In genomic region chr7:151459726-151460473, GRCh38 we compare ENCODE assay signal across 8 cellular contexts. TPM values are rescaled to one million over a fixed set of nuclear protein-coding genes. Genes with fewer than 3 reads are reported as not detected.
DNase-seq lines count a peak whose midpoint lies in the region; ATAC-seq and TF ChIP-seq lines count a peak whose summit lies in the region.

No MANE protein-coding gene starts in this region.

- H3K9ac ChIP-seq in liver (ENCODE audit: low read depth in 1 of 2, low read length in 2 of 2) = no peak overlapping the region

- no peak for ATAC-seq in HG03442 (IDR thresholded peaks at IDR 0.05; ENCODE audit: unreplicated experiment)
- ATAC-seq in HG03460 (IDR thresholded peaks at IDR 0.05; ENCODE audit: unreplicated experiment) = no peak
- no peak for ATAC-seq in HG02938 (IDR thresholded peaks at IDR 0.05; ENCODE audit: unreplicated experiment)

- H3K4me3 ChIP-seq in liver (ENCODE audit: low read depth in 1 of 3, low read length in 3 of 3) = no peak overlapping the region

- 13% methylated on average over 25 of the region's 25 CpGs for WGBS in liver

- TF ChIP-seq RAD21 in liver (IDR thresholded peaks at IDR 0.05) = peak; percentile 57 to 63

- peaks cover 0 to 12% (median 9%) of the 10 kb centered on the region in 4 donors for H3K4me1 ChIP-seq in liver (ENCODE audit: control insufficient read depth in 4 of 4, insufficient read depth in 4 of 4, low read length in 3 of 4)

- DNase-seq in NCI-H2227 (lab: John Stamatoyannopoulos, UW; ENCODE audit: unreplicated experiment) (peak; percentile 65), dermis microvascular lymphatic vessel endothelial cell (ENCODE audit: low read depth in 2 of 2) (peak; percentile 47 to 76)

- peaks cover 0 to 8% (median under 1%) of the 10 kb centered on the region in 4 donors for H3K9me3 ChIP-seq in liver (ENCODE audit: control insufficient read depth in 4 of 4, low read length in 3 of 4)

- TF ChIP-seq CTCF in C4-2B (conservative IDR thresholded peaks at IDR 0.05) (no peak; the same call in 1 of the 2 replicates), liver (IDR thresholded peaks at IDR 0.05; ENCODE audit: low read depth, low read length, missing input control) (no peak)

- peak overlapping the region; percentile 36 for H3K27ac ChIP-seq in C4-2B
- peak overlapping the region in 1 of 2 donors; percentile 11 for H3K27ac ChIP-seq in liver (ENCODE audit: low read depth in 1 of 2, low read length in 2 of 2)
- H3K27ac ChIP-seq in temporal lobe (ENCODE audit: low read depth, low read length) = peak overlapping the region; percentile 83

- no peaks in the 10 kb centered on the region for H3K27me3 ChIP-seq in liver (ENCODE audit: control insufficient read depth in 4 of 4, insufficient read depth in 4 of 4, low read length in 3 of 4)

- H3K36me3 ChIP-seq in liver (ENCODE audit: control insufficient read depth in 4 of 4, insufficient read depth in 3 of 4, low read depth in 1 of 4, low read length in 3 of 4) = peaks cover 0 to 3% (median 0%) of the 10 kb centered on the region in 4 donors

TF ChIP-seq in liver, 16 proteins besides CTCF, POLR2A, EP300 and RAD21:
- TF ChIP-seq EGR1 (IDR thresholded peaks at IDR 0.05; ENCODE audit: low read depth in 2 of 2) = no peak
- TF ChIP-seq, protein P1, sequence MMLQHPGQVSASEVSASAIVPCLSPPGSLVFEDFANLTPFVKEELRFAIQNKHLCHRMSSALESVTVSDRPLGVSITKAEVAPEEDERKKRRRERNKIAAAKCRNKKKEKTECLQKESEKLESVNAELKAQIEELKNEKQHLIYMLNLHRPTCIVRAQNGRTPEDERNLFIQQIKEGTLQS (IDR thresholded peaks at IDR 0.05) = no peak
- TF ChIP-seq NR2F2 (IDR thresholded peaks at IDR 0.05) = peak; percentile 91
- no peak for TF ChIP-seq GABPA (IDR thresholded peaks at IDR 0.05 in 1 of 2, conservative IDR thresholded peaks at IDR 0.05 in 1 of 2)
- TF ChIP-seq MAX (IDR thresholded peaks at IDR 0.05) = no peak
- peak; percentile 89 for TF ChIP-seq SP1 (IDR thresholded peaks at IDR 0.05)
- TF ChIP-seq YY1 (IDR thresholded peaks at IDR 0.05) = no peak
- TF ChIP-seq FOXA1 (IDR thresholded peaks at IDR 0.05) = no peak
- no peak for TF ChIP-seq HNF4G (IDR thresholded peaks at IDR 0.05)
- TF ChIP-seq, protein P2, sequence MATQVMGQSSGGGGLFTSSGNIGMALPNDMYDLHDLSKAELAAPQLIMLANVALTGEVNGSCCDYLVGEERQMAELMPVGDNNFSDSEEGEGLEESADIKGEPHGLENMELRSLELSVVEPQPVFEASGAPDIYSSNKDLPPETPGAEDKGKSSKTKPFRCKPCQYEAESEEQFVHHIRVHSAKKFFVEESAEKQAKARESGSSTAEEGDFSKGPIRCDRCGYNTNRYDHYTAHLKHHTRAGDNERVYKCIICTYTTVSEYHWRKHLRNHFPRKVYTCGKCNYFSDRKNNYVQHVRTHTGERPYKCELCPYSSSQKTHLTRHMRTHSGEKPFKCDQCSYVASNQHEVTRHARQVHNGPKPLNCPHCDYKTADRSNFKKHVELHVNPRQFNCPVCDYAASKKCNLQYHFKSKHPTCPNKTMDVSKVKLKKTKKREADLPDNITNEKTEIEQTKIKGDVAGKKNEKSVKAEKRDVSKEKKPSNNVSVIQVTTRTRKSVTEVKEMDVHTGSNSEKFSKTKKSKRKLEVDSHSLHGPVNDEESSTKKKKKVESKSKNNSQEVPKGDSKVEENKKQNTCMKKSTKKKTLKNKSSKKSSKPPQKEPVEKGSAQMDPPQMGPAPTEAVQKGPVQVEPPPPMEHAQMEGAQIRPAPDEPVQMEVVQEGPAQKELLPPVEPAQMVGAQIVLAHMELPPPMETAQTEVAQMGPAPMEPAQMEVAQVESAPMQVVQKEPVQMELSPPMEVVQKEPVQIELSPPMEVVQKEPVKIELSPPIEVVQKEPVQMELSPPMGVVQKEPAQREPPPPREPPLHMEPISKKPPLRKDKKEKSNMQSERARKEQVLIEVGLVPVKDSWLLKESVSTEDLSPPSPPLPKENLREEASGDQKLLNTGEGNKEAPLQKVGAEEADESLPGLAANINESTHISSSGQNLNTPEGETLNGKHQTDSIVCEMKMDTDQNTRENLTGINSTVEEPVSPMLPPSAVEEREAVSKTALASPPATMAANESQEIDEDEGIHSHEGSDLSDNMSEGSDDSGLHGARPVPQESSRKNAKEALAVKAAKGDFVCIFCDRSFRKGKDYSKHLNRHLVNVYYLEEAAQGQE (IDR thresholded peaks at IDR 0.05) = no peak
- no peak for TF ChIP-seq TAF1 (conservative IDR thresholded peaks at IDR 0.05)
- TF ChIP-seq, protein P3, sequence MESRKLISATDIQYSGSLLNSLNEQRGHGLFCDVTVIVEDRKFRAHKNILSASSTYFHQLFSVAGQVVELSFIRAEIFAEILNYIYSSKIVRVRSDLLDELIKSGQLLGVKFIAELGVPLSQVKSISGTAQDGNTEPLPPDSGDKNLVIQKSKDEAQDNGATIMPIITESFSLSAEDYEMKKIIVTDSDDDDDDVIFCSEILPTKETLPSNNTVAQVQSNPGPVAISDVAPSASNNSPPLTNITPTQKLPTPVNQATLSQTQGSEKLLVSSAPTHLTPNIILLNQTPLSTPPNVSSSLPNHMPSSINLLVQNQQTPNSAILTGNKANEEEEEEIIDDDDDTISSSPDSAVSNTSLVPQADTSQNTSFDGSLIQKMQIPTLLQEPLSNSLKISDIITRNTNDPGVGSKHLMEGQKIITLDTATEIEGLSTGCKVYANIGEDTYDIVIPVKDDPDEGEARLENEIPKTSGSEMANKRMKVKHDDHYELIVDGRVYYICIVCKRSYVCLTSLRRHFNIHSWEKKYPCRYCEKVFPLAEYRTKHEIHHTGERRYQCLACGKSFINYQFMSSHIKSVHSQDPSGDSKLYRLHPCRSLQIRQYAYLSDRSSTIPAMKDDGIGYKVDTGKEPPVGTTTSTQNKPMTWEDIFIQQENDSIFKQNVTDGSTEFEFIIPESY (IDR thresholded peaks at IDR 0.05) = no peak
- TF ChIP-seq JUND (IDR thresholded peaks at IDR 0.05) = peak; percentile 76 to 79
- TF ChIP-seq RXRA (IDR thresholded peaks at IDR 0.05) = peak; percentile 83 to 85
- TF ChIP-seq FOXA2 (IDR thresholded peaks at IDR 0.05) = peak; percentile 17
- peak; percentile 32 to 60 for TF ChIP-seq HNF4A (conservative IDR thresholded peaks at IDR 0.05)

RNA-seq across cellular contexts. Expression of gene CRYGN, which starts 20.0 kb away (rescaled TPM):
- total RNA-seq in dermis microvascular lymphatic vessel endothelial cell (not detected in 2 replicates), liver (under 1 TPM in 1 of 2 donors, not detected in 1; under 0.01 TPM), temporal lobe (0.25 TPM)
- polyA plus RNA-seq in liver = under 1 TPM in 1 of 2 donors, not detected in 1; 0.02 TPM

RNA-seq across cellular contexts. Expression of gene WDR86, which starts 50.1 kb away (rescaled TPM):
- total RNA-seq in dermis microvascular lymphatic vessel endothelial cell = not detected in 2 replicates
- 1 to 10 TPM in 1 of 2 donors, under 1 TPM in 1; 0.75 to 4.9 TPM for total RNA-seq in liver
- under 1 TPM; 0.35 to 0.78 TPM for polyA plus RNA-seq in liver
- total RNA-seq in temporal lobe = 51.1 TPM

RNA-seq across cellular contexts. Expression of gene RHEB, which starts 59.8 kb away (rescaled TPM):
- 52.7 and 53.4 TPM in 2 replicates for total RNA-seq in dermis microvascular lymphatic vessel endothelial cell
- 10 to 100 TPM; 29.5 to 31.6 TPM for total RNA-seq in liver
- 10 to 100 TPM; 41.4 to 59.0 TPM for polyA plus RNA-seq in liver
- 68.1 TPM for total RNA-seq in temporal lobe
